In genomic region chr5:75335486-75335885, GRCh38 we compare ENCODE assay signal across 15 cellular contexts. TPM values are rescaled to one million over a fixed set of nuclear protein-coding genes. Genes with fewer than 3 reads are reported as not detected.
A peak's percentile ranks its signal among the peaks of the same experiment; 100 is the strongest.
DNase-seq lines count a peak whose midpoint lies in the region; ATAC-seq and TF ChIP-seq lines count a peak whose summit lies in the region.
"Had no signal": no experiment of that assay in that cellular context is flagged by ENCODE, and none has a peak within 500 bp of the region (broad histone marks: within the 10 kb centered on the region; RNA-seq: fewer than 3 reads in every experiment).

No MANE protein-coding gene starts in this region.

- H3K9me3 ChIP-seq in PC-9 (ENCODE audit: insufficient read depth, low read depth) (no peaks in the 10 kb centered on the region), prostate gland (no peaks in the 10 kb centered on the region)
- H3K9me3 ChIP-seq: psoas muscle had no signal

- peak overlapping the region; percentile 100 for H3K4me2 ChIP-seq in PC-9

- POLR2A ChIA-PET in PC-9 (lab: Charles Lee; ENCODE audit: unreplicated experiment) = no interaction called here

- no peaks in the 10 kb centered on the region for H3K27me3 ChIP-seq in PC-9 (ENCODE audit: insufficient read depth, low read depth)
- no peaks in the 10 kb centered on the region for H3K27me3 ChIP-seq in foreskin keratinocyte
- no peaks in the 10 kb centered on the region for H3K27me3 ChIP-seq in prostate gland (replicated peaks; ENCODE audit: insufficient read depth)

- TF ChIP-seq CTCF in PC-9 (conservative IDR thresholded peaks at IDR 0.05) (no peak), foreskin keratinocyte (conservative IDR thresholded peaks at IDR 0.05) (no peak), prostate gland (IDR thresholded peaks at IDR 0.05) (no peak)

- H3F3A ChIP-seq in PC-9 (ENCODE audit: insufficient read depth, low read depth) = peaks cover 16% of the 10 kb centered on the region

- CTCF ChIA-PET in PC-9 (lab: Charles Lee) = no interaction called here

- BruUV-seq in PC-9 (replicated peaks; lab: Mats Ljungman, UMichigan) = no TSS peak

- peaks cover 11% of the 10 kb centered on the region; the same call in 1 of the 2 replicates for H4K20me1 ChIP-seq in PC-9 (ENCODE audit: insufficient read depth)

- H3K36me3 ChIP-seq in PC-9 (ENCODE audit: low read depth) (no peaks in the 10 kb centered on the region), prostate gland (no peaks in the 10 kb centered on the region)

- intact Hi-C loops in PC-9 (cut with micrococcal nuclease; ENCODE audit: unreplicated experiment) = loop anchor here (5.0 to 10.0 kb wide), 3 partner anchors 298 to 661 kb away; no protein-coding TSS in a partner anchor
- intact Hi-C loops in prostate gland (cut with DNase I) = no loop called here

- H3K4me1 ChIP-seq in PC-9 (replicated peaks; ENCODE audit: insufficient read depth) (peaks cover 34% of the 10 kb centered on the region), foreskin keratinocyte (peaks cover 17% of the 10 kb centered on the region), prostate gland (replicated peaks) (peaks cover 3% of the 10 kb centered on the region)

- no peak for TF ChIP-seq POLR2A in prostate gland (IDR thresholded peaks at IDR 0.05)

- peak overlapping the region; percentile 66; the same call in 1 of the 2 replicates for H3K4me3 ChIP-seq in PC-9
- H3K4me3 ChIP-seq in prostate gland = no peak overlapping the region

- H3K9me2 ChIP-seq in PC-9 (ENCODE audit: insufficient read depth) = no peaks in the 10 kb centered on the region

- DNase-seq in DMS53 (lab: John Stamatoyannopoulos, UW) (peak; percentile 14), DMS53 treated with DMSO at 0.1 percent for 48 hours (lab: John Stamatoyannopoulos, UW; ENCODE audit: unreplicated experiment) (no peak), PC-9 (no peak), foreskin keratinocyte (no peak), prostate gland (ENCODE audit: low spot score) (no peak), NCI-H524 (lab: John Stamatoyannopoulos, UW) (no peak), NCI-H524 treated with DMSO at 0.1 percent for 48 hours (lab: John Stamatoyannopoulos, UW) (no peak)
- DNase-seq: activated CD4-positive, alpha-beta T cell treated with anti-CD3 and anti-CD28 coated beads for 48 hours; activated naive CD4-positive, alpha-beta T cell treated with Interleukin-2 at 50 U/mL for 16 hours; activated T-cell treated with anti-CD3 and anti-CD28 coated beads, Interleukin-2, amount 50 U/mL, for 48 hours; nephron progenitor cell; psoas muscle; stimulated activated CD4-positive, alpha-beta T cell treated with anti-CD3 and anti-CD28 coated beads, Interleukin-2, amount 100 ng/mL, for 24 hours; stimulated activated naive CD4-positive, alpha-beta T cell treated with Interleukin-2 at 50 U/mL for 16 hours had no signal

- no peak overlapping the region for H2AFZ ChIP-seq in PC-9

- peaks cover 32% of the 10 kb centered on the region for H3K79me2 ChIP-seq in PC-9 (ENCODE audit: low read depth)

- ATAC-seq in foreskin keratinocyte (no peak), HG03378 (IDR thresholded peaks at IDR 0.05; ENCODE audit: unreplicated experiment) (no peak)

- 71% methylated on average over 2 of the region's 2 CpGs for WGBS in prostate gland

- peak overlapping the region; percentile 78; the same call in 1 of the 2 replicates for H3K27ac ChIP-seq in PC-9
- H3K27ac ChIP-seq in foreskin keratinocyte = peak overlapping the region; percentile 82
- peak overlapping the region; percentile 94 to 97 for H3K27ac ChIP-seq in prostate gland

RNA-seq across cellular contexts. Expression of gene HMGCR, which starts 1.5 kb away (rescaled TPM):
- 55.0 and 86.8 TPM in 2 replicates for total RNA-seq in PC-9 (2021)
- 169 and 193 TPM in 2 replicates for total RNA-seq in foreskin keratinocyte
- 34.6 and 53.3 TPM in 2 replicates for polyA plus RNA-seq in foreskin keratinocyte
- total RNA-seq in prostate gland = 10 to 100 TPM; 20.6 to 38.2 TPM
